ENCODE assay signal across 21 cellular contexts in genomic region chr6:79134699-79135474, GRCh38. TPM values are rescaled to one million over a fixed set of nuclear protein-coding genes. Genes with fewer than 3 reads are reported as not detected.
A peak's percentile ranks its signal among the peaks of the same experiment; 100 is the strongest.
DNase-seq lines count a peak whose midpoint lies in the region; ATAC-seq and TF ChIP-seq lines count a peak whose summit lies in the region.
"Had no signal": no experiment of that assay in that cellular context is flagged by ENCODE, and none has a peak within 500 bp of the region (broad histone marks: within the 10 kb centered on the region; RNA-seq: fewer than 3 reads in every experiment).

No MANE protein-coding gene starts in this region.

- ATAC-seq in foreskin keratinocyte (peak; percentile 52), GM21737 (IDR thresholded peaks at IDR 0.05; ENCODE audit: unreplicated experiment) (no peak), HG03342 (IDR thresholded peaks at IDR 0.05; ENCODE audit: unreplicated experiment) (no peak)
- ATAC-seq: activated CD4-positive, alpha-beta T cell treated with anti-CD3 and anti-CD28 coated beads for 36 hours; gastroesophageal sphincter; PC-3 had no signal

- DNase-seq in DMS79 (lab: John Stamatoyannopoulos, UW) (peak; percentile 91), NCI-H1105 (lab: John Stamatoyannopoulos, UW) (peak; percentile 74), NCI-H526 treated with DMSO at 0.1 percent for 48 hours (lab: John Stamatoyannopoulos, UW) (peak; percentile 8), foreskin keratinocyte (peak; percentile 17 to 37), LoVo (ENCODE audit: low spot score) (no peak)
- DNase-seq: activated CD4-positive, alpha-beta T cell treated with anti-CD3 and anti-CD28 coated beads for 36 hours; activated CD8-positive, alpha-beta memory T cell treated with anti-CD3 and anti-CD28 coated beads, Interleukin-2, amount 50 U/mL, for 48 hours; activated naive CD4-positive, alpha-beta T cell; NCI-H2227 treated with DMSO at 0.1 percent for 48 hours; ovary; PC-3; sigmoid colon; T-helper 9 cell had no signal

- TF ChIP-seq CTCF in foreskin keratinocyte (conservative IDR thresholded peaks at IDR 0.05), result no peak

- H3K27me3 ChIP-seq in foreskin keratinocyte, result no peaks in the 10 kb centered on the region
- H3K27me3 ChIP-seq: gastroesophageal sphincter, ovary, sigmoid colon had no signal

- no peak overlapping the region for H3K27ac ChIP-seq in foreskin keratinocyte
- H3K27ac ChIP-seq: epithelial cell of prostate, gastroesophageal sphincter, HL-60, KMS-11, ovary, sigmoid colon, SK-N-MC, thoracic aorta had no signal

- H3K4me1 ChIP-seq in foreskin keratinocyte, result no peaks in the 10 kb centered on the region
- H3K4me1 ChIP-seq: gastroesophageal sphincter, sigmoid colon had no signal

RNA-seq across cellular contexts. Expression of gene PHIP, which starts 56.8 kb away (rescaled TPM):
- 19.2 and 20.8 TPM in 2 replicates for total RNA-seq in foreskin keratinocyte
- polyA plus RNA-seq in foreskin keratinocyte, result 2.0 and 2.6 TPM in 2 replicates
